ENCODE assay signal across 15 cellular contexts in the genomic region with DNA sequence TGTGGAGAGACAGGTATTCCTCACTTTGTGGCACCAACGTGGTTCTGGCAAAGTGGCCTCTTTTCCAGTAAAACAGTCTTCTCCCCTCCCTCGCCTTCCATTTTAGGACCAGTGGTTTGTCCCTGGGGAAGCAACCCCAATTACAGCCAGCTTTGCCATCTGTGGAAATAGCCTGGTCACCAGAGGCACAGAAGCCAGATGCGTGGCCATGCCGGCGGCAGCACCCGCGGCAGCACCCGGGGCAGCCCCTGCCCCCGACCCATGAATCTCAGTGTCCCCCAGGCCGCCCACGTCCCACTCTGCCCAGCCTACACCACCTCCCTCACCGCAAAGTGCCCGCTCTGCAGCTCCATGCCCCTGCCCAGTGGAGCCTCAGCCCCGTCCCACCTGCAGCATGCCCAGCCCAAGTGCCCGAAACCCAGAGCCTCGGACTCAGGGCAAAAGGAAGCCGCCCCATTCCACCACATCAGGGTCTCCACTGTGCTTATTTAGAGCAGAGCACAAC.
DNase-seq lines count a peak whose midpoint lies in the region; ATAC-seq, FAIRE-seq and TF ChIP-seq lines count a peak whose summit lies in the region.
"Had no signal": no experiment of that assay in that cellular context is flagged by ENCODE, and none has a peak within 500 bp of the region (broad histone marks: within the 10 kb centered on the region; RNA-seq: fewer than 3 reads in every experiment).

No MANE protein-coding gene starts in this region.

- no peaks in the 10 kb centered on the region for H4K20me1 ChIP-seq in astrocyte (ENCODE audit: insufficient read depth, low read length)

- H3K4me1 ChIP-seq in astrocyte (ENCODE audit: insufficient read depth, low read length) (peaks cover 8% of the 10 kb centered on the region), neuronal stem cell (ENCODE audit: control insufficient read depth in 2 of 2, insufficient read depth in 1 of 2, low read depth in 1 of 2, low read length in 2 of 2) (peaks cover 6 to 23% of the 10 kb centered on the region in 2 donors), tibial nerve (peaks cover 0 to 36% (median 16%) of the 10 kb centered on the region in 4 donors)

- H2BK15ac ChIP-seq in neuronal stem cell (ENCODE audit: low read length), result peak overlapping the region; percentile 14

- intact Hi-C loops in left ventricle myocardium superior (cut with micrococcal nuclease), result no loop called here

- H3K4me3 ChIP-seq in astrocyte (ENCODE audit: insufficient read depth, low read depth, low read length), result no peak overlapping the region
- H3K4me3 ChIP-seq in neuronal stem cell (ENCODE audit: low read length in 2 of 2), result no peak overlapping the region
- no peak overlapping the region for H3K4me3 ChIP-seq in tibial nerve
- H3K4me3 ChIP-seq: thyroid gland had no signal

- H4K91ac ChIP-seq in neuronal stem cell (ENCODE audit: low read depth, low read length, poor library complexity), result no peak overlapping the region

- peaks cover 10% of the 10 kb centered on the region for H3K27me3 Mint-ChIP-seq in astrocyte (ENCODE audit: low read depth, unreplicated experiment)

- no peak for DNase-seq in astrocyte (ENCODE audit: low read depth)
- peak; percentile 37 for DNase-seq in left ventricle myocardium superior
- no peak for DNase-seq in neuronal stem cell (ENCODE audit: low spot score)
- no peak for DNase-seq in tibial nerve (ENCODE audit: low spot score in 2 of 2)
- no peak for DNase-seq in GM13977 (ENCODE audit: low spot score)
- DNase-seq in stimulated activated naive CD4-positive, alpha-beta T cell treated with Interleukin-2 at 50 U/mL for 16 hours (lab: John Stamatoyannopoulos, UW), result no peak
- no peak for DNase-seq in activated T-cell treated with anti-CD3 and anti-CD28 coated beads, Interleukin-2, amount 50 U/mL, for 1 hour
- DNase-seq: activated CD4-positive, alpha-beta T cell treated with anti-CD3 and anti-CD28 coated beads for 36 hours; activated naive CD4-positive, alpha-beta T cell; effector CD8-positive, alpha-beta T cell; naive thymus-derived CD4-positive, alpha-beta T cell; NCI-H146; stimulated activated CD4-positive, alpha-beta T cell treated with anti-CD3 and anti-CD28 coated beads, Interleukin-2, amount 100 ng/mL, for 24 hours had no signal

- peak overlapping the region; percentile 88 for H2BK120ac ChIP-seq in neuronal stem cell (ENCODE audit: low read depth, low read length)

- peaks cover 5% of the 10 kb centered on the region for H3K9me3 Mint-ChIP-seq in astrocyte (ENCODE audit: unreplicated experiment)

- no peak for TF ChIP-seq EP300 in tibial nerve (IDR thresholded peaks at IDR 0.05)

- no peaks in the 10 kb centered on the region for H3K9me3 ChIP-seq in astrocyte (ENCODE audit: insufficient read depth, low read depth, low read length)
- H3K9me3 ChIP-seq in neuronal stem cell (replicated peaks in 1 of 2; ENCODE audit: control insufficient read depth in 2 of 2, insufficient read depth in 1 of 2, low read depth in 1 of 2, low read length in 2 of 2), result no peaks in the 10 kb centered on the region
- H3K9me3 ChIP-seq in tibial nerve, result peaks cover 0 to 5% (median 2%) of the 10 kb centered on the region in 4 donors
- H3K9me3 ChIP-seq: thyroid gland had no signal

- peak overlapping the region; percentile 69 for H3K27ac Mint-ChIP-seq in astrocyte (ENCODE audit: unreplicated experiment)
- H3K27ac Mint-ChIP-seq: activated CD4-positive, alpha-beta T cell treated with anti-CD3 and anti-CD28 coated beads for 36 hours; naive thymus-derived CD4-positive, alpha-beta T cell had no signal

- H3K4me1 Mint-ChIP-seq in astrocyte (ENCODE audit: low read depth, unreplicated experiment), result peaks cover 9% of the 10 kb centered on the region
- H3K4me1 Mint-ChIP-seq: activated CD4-positive, alpha-beta T cell treated with anti-CD3 and anti-CD28 coated beads for 36 hours had no signal

- H2AFZ ChIP-seq in astrocyte (ENCODE audit: low read depth, low read length) (no peak overlapping the region), neuronal stem cell (ENCODE audit: low read length) (peak overlapping the region; percentile 90)

- H3K23ac ChIP-seq in neuronal stem cell (ENCODE audit: low read depth, low read length, poor library complexity), result no peak overlapping the region

- no peaks in the 10 kb centered on the region for H3K79me1 ChIP-seq in neuronal stem cell (ENCODE audit: low read depth, low read length)

- H3K4me3 Mint-ChIP-seq in astrocyte (ENCODE audit: unreplicated experiment), result no peak overlapping the region
- H3K4me3 Mint-ChIP-seq: activated CD4-positive, alpha-beta T cell treated with anti-CD3 and anti-CD28 coated beads for 36 hours; naive thymus-derived CD4-positive, alpha-beta T cell had no signal

- no peak for FAIRE-seq in astrocyte (lab: Jason Lieb, UNC)

- H3K27me3 ChIP-seq in astrocyte (ENCODE audit: insufficient read depth, low read length) (no peaks in the 10 kb centered on the region), neuronal stem cell (ENCODE audit: control insufficient read depth in 3 of 3, insufficient read depth in 3 of 3, low read depth in 1 of 3, low read length in 3 of 3) (peaks cover 0 to 16% (median 0%) of the 10 kb centered on the region in 3 experiments), tibial nerve (no peaks in the 10 kb centered on the region)
- H3K27me3 ChIP-seq: thyroid gland had no signal

- H3K9ac ChIP-seq in astrocyte (ENCODE audit: low read length) (no peak overlapping the region), neuronal stem cell (ENCODE audit: low read depth, low read length, poor library complexity) (no peak overlapping the region)

- H2BK5ac ChIP-seq in neuronal stem cell (ENCODE audit: low read length), result peak overlapping the region; percentile 63

- no peak overlapping the region for H4K8ac ChIP-seq in neuronal stem cell (ENCODE audit: low read depth, low read length)

- H3K79me2 ChIP-seq in astrocyte (ENCODE audit: insufficient read depth, low read length), result no peaks in the 10 kb centered on the region

- peak overlapping the region; percentile 10 for H3K14ac ChIP-seq in neuronal stem cell (ENCODE audit: low read length)

- WGBS in neuronal stem cell (ENCODE audit: extremely low coverage in 2 of 2, insufficient read length in 2 of 2, insufficient replicate concordance in 1 of 2), 2 donors, result no CpG with 5 or more reads among the region's 17 CpGs
- 83 to 89% methylated on average over 15 to 16 of the region's 17 CpGs for WGBS in tibial nerve, 2 donors

- H3K4ac ChIP-seq in neuronal stem cell (ENCODE audit: low read length), result peak overlapping the region; percentile 89

- TF ChIP-seq POLR2A in tibial nerve (IDR thresholded peaks at IDR 0.05), result no peak

- ATAC-seq in left ventricle myocardium superior, result no peak
- no peak for ATAC-seq in HG02938 (IDR thresholded peaks at IDR 0.05; ENCODE audit: unreplicated experiment)
- ATAC-seq: activated CD4-positive, alpha-beta T cell treated with anti-CD3 and anti-CD28 coated beads for 36 hours; naive thymus-derived CD4-positive, alpha-beta T cell had no signal

- peak overlapping the region; percentile 91 for H3K18ac ChIP-seq in neuronal stem cell (ENCODE audit: low read length)

- no peak for TF ChIP-seq CTCF in astrocyte (IDR thresholded peaks at IDR 0.05; ENCODE audit: insufficient read depth, low read depth, low read length)
- TF ChIP-seq CTCF in tibial nerve (IDR thresholded peaks at IDR 0.05), result no peak
- TF ChIP-seq CTCF in GM13977 (IDR thresholded peaks at IDR 0.05; ENCODE audit: extremely low read depth, insufficient read depth, missing control alignments), result no peak

- peak overlapping the region; percentile 77 for H2AK5ac ChIP-seq in neuronal stem cell (ENCODE audit: low read depth, low read length)

- H3K4me2 ChIP-seq in astrocyte (ENCODE audit: low read length) (no peak overlapping the region), neuronal stem cell (ENCODE audit: insufficient read depth, low read length, poor library complexity, severe bottlenecking) (no peak overlapping the region)

- no peak overlapping the region for H3K27ac ChIP-seq in astrocyte (ENCODE audit: low read depth, low read length)
- H3K27ac ChIP-seq in neuronal stem cell (replicated peaks; ENCODE audit: low read length), result no peak overlapping the region
- peak overlapping the region in 3 of 4 donors; percentile 17 to 64 (median 49) for H3K27ac ChIP-seq in tibial nerve
- H3K27ac ChIP-seq: thyroid gland had no signal

- no peaks in the 10 kb centered on the region for H3K36me3 Mint-ChIP-seq in astrocyte (ENCODE audit: low read depth, unreplicated experiment)

- peak overlapping the region; percentile 86 for H2BK12ac ChIP-seq in neuronal stem cell (ENCODE audit: low read length)

- in situ Hi-C loops in GM13977 (cut with MboI; ENCODE audit: low pct_unique_long_range_greater_than_20kb, low sequenced_read_pairs, unreplicated experiment), result no loop called here

- H3K36me3 ChIP-seq in astrocyte (ENCODE audit: insufficient read depth, low read length) (no peaks in the 10 kb centered on the region), neuronal stem cell (replicated peaks in 1 of 2; ENCODE audit: control insufficient read depth in 2 of 2, insufficient read depth in 2 of 2, low read length in 2 of 2) (no peaks in the 10 kb centered on the region), tibial nerve (no peaks in the 10 kb centered on the region)
- H3K36me3 ChIP-seq: thyroid gland had no signal

Comparison
In these comparisons a context has a peak if more than half of its experiments do, and no peak if none do; other contexts are left out.
1. H3K27ac ChIP-seq: peak in tibial nerve (3 of 4); none in astrocyte (single experiment) and neuronal stem cell (single experiment).